Comparison of ENCODE assay signal across 1 cellular context in the genomic region with DNA sequence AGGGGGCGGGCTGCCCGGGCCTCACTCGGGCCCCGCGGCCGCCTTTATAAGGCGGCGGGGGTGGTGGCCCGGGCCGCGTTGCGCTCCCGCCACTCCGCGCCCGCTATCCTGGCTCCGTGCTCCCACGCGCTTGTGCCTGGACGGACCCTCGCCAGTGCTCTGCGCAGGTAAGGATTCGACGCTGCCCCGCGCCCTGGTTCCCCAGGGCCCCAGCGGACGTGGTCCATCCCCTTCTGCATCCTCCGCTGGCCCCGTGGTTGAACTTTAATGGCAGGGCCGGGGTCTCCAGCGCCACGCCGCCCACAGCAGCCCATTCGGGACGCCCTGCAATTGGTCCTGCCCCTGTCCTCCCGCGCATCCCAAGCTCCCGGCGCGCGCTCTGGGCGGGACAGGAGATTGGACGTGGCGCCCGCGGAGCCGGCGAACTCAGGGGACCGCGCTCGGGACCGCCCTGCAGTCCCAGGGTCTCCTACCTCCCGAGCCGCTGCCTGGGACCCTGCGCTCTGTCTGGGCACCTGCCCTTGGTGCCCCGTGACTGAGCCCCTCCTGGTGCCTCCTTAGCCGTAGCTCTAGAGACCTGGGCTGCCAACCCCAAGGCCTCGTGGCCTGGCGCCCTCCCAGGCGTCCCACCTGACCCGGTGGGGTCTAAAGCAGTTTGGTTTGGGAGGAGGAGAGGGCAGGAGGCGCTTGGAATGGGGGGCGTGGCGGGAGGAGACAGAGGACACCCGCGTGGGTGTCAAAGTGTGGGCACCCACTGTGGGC.
TF ChIP-seq lines count a peak whose summit lies in the region.

Gene ALPL (plus strand): TSS at position 73 of the 762 bp plus-strand sequence. CDS start 44,659 bp downstream, outside the sequence.

TF ChIP-seq in liver, 16 proteins besides CTCF, POLR2A, EP300 and RAD21 (continued from another document):
- TF ChIP-seq REST (IDR thresholded peaks at IDR 0.05) (no peak), SP1 (IDR thresholded peaks at IDR 0.05) (no peak), FOXA2 (IDR thresholded peaks at IDR 0.05) (no peak), JUND (IDR thresholded peaks at IDR 0.05) (no peak), EGR1 (IDR thresholded peaks at IDR 0.05; ENCODE audit: low read depth in 2 of 2) (no peak), TAF1 (conservative IDR thresholded peaks at IDR 0.05) (no peak), NR2F2 (IDR thresholded peaks at IDR 0.05) (no peak), FOXA1 (IDR thresholded peaks at IDR 0.05) (no peak), ATF3 (IDR thresholded peaks at IDR 0.05) (no peak)
- TF ChIP-seq, protein P1, sequence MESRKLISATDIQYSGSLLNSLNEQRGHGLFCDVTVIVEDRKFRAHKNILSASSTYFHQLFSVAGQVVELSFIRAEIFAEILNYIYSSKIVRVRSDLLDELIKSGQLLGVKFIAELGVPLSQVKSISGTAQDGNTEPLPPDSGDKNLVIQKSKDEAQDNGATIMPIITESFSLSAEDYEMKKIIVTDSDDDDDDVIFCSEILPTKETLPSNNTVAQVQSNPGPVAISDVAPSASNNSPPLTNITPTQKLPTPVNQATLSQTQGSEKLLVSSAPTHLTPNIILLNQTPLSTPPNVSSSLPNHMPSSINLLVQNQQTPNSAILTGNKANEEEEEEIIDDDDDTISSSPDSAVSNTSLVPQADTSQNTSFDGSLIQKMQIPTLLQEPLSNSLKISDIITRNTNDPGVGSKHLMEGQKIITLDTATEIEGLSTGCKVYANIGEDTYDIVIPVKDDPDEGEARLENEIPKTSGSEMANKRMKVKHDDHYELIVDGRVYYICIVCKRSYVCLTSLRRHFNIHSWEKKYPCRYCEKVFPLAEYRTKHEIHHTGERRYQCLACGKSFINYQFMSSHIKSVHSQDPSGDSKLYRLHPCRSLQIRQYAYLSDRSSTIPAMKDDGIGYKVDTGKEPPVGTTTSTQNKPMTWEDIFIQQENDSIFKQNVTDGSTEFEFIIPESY (IDR thresholded peaks at IDR 0.05) = no peak
